In genomic region chr3:138949445-138950005, GRCh38 we compare ENCODE assay signal across 10 cellular contexts. TPM values are rescaled to one million over a fixed set of nuclear protein-coding genes. Genes with fewer than 3 reads are reported as not detected.
DNase-seq lines count a peak whose midpoint lies in the region; TF ChIP-seq lines count a peak whose summit lies in the region.
"Had no signal": no experiment of that assay in that cellular context is flagged by ENCODE, and none has a peak within 500 bp of the region (broad histone marks: within the 10 kb centered on the region; RNA-seq: fewer than 3 reads in every experiment).

No MANE protein-coding gene starts in this region.

- POLR2A ChIA-PET in activated CD4-positive, alpha-beta memory T cell treated with anti-CD3 and anti-CD28 coated beads, Interleukin-2, amount 10 ng/mL, durations not matched to agents 7 days and 5 days (lab: Charles Lee), result no interaction called here

- peak overlapping the region in 1 of 3 donors; percentile 13 for H3K27ac Mint-ChIP-seq in IgD-negative memory B cell
- no peak overlapping the region for H3K27ac Mint-ChIP-seq in neural crest cell (ENCODE audit: unreplicated experiment)
- no peak overlapping the region for H3K27ac Mint-ChIP-seq in activated CD4-positive, alpha-beta memory T cell treated with anti-CD3 and anti-CD28 coated beads, Interleukin-2, amount 10 ng/mL, durations not matched to agents 7 days and 5 days
- H3K27ac Mint-ChIP-seq: activated naive CD4-positive, alpha-beta T cell treated with anti-CD3 and anti-CD28 coated beads, Interleukin-2, amount 50 U/mL, for 72 hours had no signal

- peaks cover 14 to 24% of the 10 kb centered on the region in 2 donors for H3K4me1 ChIP-seq in esophagus (ENCODE audit: control insufficient read depth in 2 of 2, insufficient read depth in 2 of 2, low read length in 1 of 2)

- H3K4me3 ChIP-seq in AG09309 (ENCODE audit: control insufficient read depth, low read depth, low read length) (peak overlapping the region; percentile 32), esophagus (ENCODE audit: low read depth in 1 of 2, low read length in 2 of 2) (peak overlapping the region; percentile 25 to 32)

- no peak for DNase-seq in AG09309 (ENCODE audit: low read depth)
- no peak for DNase-seq in neural crest cell (ENCODE audit: low read depth, low spot score)
- no peak for DNase-seq in NCI-H1436 treated with DMSO at 0.1 percent for 48 hours (lab: John Stamatoyannopoulos, UW)
- no peak for DNase-seq in activated CD4-positive, alpha-beta memory T cell treated with anti-CD3 and anti-CD28 coated beads, Interleukin-2, amount 10 ng/mL, durations not matched to agents 7 days and 5 days
- DNase-seq in DMS114 treated with DMSO at 0.1 percent for 48 hours (lab: John Stamatoyannopoulos, UW; ENCODE audit: unreplicated experiment), result no peak
- no peak for DNase-seq in activated naive CD4-positive, alpha-beta T cell treated with anti-CD3 and anti-CD28 coated beads, Interleukin-2, amount 50 U/mL, for 16 hours
- DNase-seq: DMS79 had no signal

- H3K27me3 Mint-ChIP-seq in IgD-negative memory B cell (peaks cover 55% of the 10 kb centered on the region), neural crest cell (ENCODE audit: low read depth) (peaks cover 93% of the 10 kb centered on the region)
- H3K27me3 Mint-ChIP-seq in activated CD4-positive, alpha-beta memory T cell treated with anti-CD3 and anti-CD28 coated beads, Interleukin-2, amount 10 ng/mL, durations not matched to agents 7 days and 5 days, result peaks cover 69% of the 10 kb centered on the region

- no peaks in the 10 kb centered on the region for H3K9me3 ChIP-seq in esophagus (ENCODE audit: control insufficient read depth in 2 of 2, insufficient read depth in 1 of 2, low read depth in 1 of 2, low read length in 1 of 2)

- H3K9me3 Mint-ChIP-seq in IgD-negative memory B cell (peaks cover 0 to 2% (median 2%) of the 10 kb centered on the region in 3 donors), neural crest cell (no peaks in the 10 kb centered on the region)
- no peaks in the 10 kb centered on the region for H3K9me3 Mint-ChIP-seq in activated CD4-positive, alpha-beta memory T cell treated with anti-CD3 and anti-CD28 coated beads, Interleukin-2, amount 10 ng/mL, durations not matched to agents 7 days and 5 days
- H3K9me3 Mint-ChIP-seq: activated naive CD4-positive, alpha-beta T cell treated with anti-CD3 and anti-CD28 coated beads, Interleukin-2, amount 50 U/mL, for 72 hours had no signal

- no peak overlapping the region for H3K27ac ChIP-seq in esophagus (ENCODE audit: low read depth in 2 of 2, low read length in 1 of 2)

- 12 to 16% methylated on average over 23 to 27 of the region's 27 CpGs for WGBS in esophagus, 2 donors

- peaks cover 10 to 20% (median 12%) of the 10 kb centered on the region in 3 donors for H3K4me1 Mint-ChIP-seq in IgD-negative memory B cell
- H3K4me1 Mint-ChIP-seq in neural crest cell, result peaks cover 15% of the 10 kb centered on the region
- H3K4me1 Mint-ChIP-seq in activated CD4-positive, alpha-beta memory T cell treated with anti-CD3 and anti-CD28 coated beads, Interleukin-2, amount 10 ng/mL, durations not matched to agents 7 days and 5 days, result peaks cover 26% of the 10 kb centered on the region

- peaks cover 0 to 37% of the 10 kb centered on the region in 2 donors for H3K27me3 ChIP-seq in esophagus (ENCODE audit: control insufficient read depth in 1 of 2, insufficient read depth in 2 of 2, low read length in 2 of 2)

- H3K4me3 Mint-ChIP-seq in IgD-negative memory B cell (peak overlapping the region; percentile 35 to 77 (median 60)), neural crest cell (peak overlapping the region; percentile 60)
- no peak overlapping the region for H3K4me3 Mint-ChIP-seq in activated CD4-positive, alpha-beta memory T cell treated with anti-CD3 and anti-CD28 coated beads, Interleukin-2, amount 10 ng/mL, durations not matched to agents 7 days and 5 days

- TF ChIP-seq CTCF in AG09309 (IDR thresholded peaks at IDR 0.05; ENCODE audit: control insufficient read depth, insufficient read depth, low read depth, low read length, missing control alignments) (no peak), neural crest cell (conservative IDR thresholded peaks at IDR 0.05) (no peak)

- H3K36me3 Mint-ChIP-seq in IgD-negative memory B cell (peaks cover 1% of the 10 kb centered on the region), neural crest cell (ENCODE audit: low read depth) (no peaks in the 10 kb centered on the region)
- H3K36me3 Mint-ChIP-seq in activated CD4-positive, alpha-beta memory T cell treated with anti-CD3 and anti-CD28 coated beads, Interleukin-2, amount 10 ng/mL, durations not matched to agents 7 days and 5 days (ENCODE audit: low read depth), result peaks cover 9% of the 10 kb centered on the region

- CTCF ChIA-PET in activated CD4-positive, alpha-beta memory T cell treated with anti-CD3 and anti-CD28 coated beads, Interleukin-2, amount 10 ng/mL, durations not matched to agents 7 days and 5 days (lab: Charles Lee), result interaction anchor here (0.9 to 1.6 kb wide), 2 partner anchors 13 to 27 kb away, joined by 3 to 13 read pairs; no protein-coding TSS in a partner anchor

- H3K36me3 ChIP-seq in esophagus (ENCODE audit: control insufficient read depth in 2 of 2, insufficient read depth in 2 of 2, low read length in 1 of 2), result no peaks in the 10 kb centered on the region

RNA-seq across cellular contexts. Expression of gene FOXL2NB, which starts 2.5 kb away (rescaled TPM):
- not detected for polyA plus RNA-seq in IgD-negative memory B cell
- polyA plus RNA-seq in esophagus, result under 1 TPM; 0.04 to 0.06 TPM
- total RNA-seq in neural crest cell, result not detected in 2 replicates
- total RNA-seq in activated CD4-positive, alpha-beta memory T cell treated with anti-CD3 and anti-CD28 coated beads, Interleukin-2, amount 10 ng/mL, durations not matched to agents 7 days and 5 days, result not detected
- total RNA-seq: activated naive CD4-positive, alpha-beta T cell treated with anti-CD3 and anti-CD28 coated beads, Interleukin-2, amount 50 U/mL, for 72 hours had no signal

RNA-seq across cellular contexts. Expression of gene FOXL2, which starts 2.6 kb away (rescaled TPM):
- polyA plus RNA-seq in IgD-negative memory B cell, result not detected
- under 1 TPM in 1 of 2 donors, not detected in 1; 0.04 TPM for polyA plus RNA-seq in esophagus
- 0.09 TPM in 2 replicates for total RNA-seq in neural crest cell
- not detected for total RNA-seq in activated CD4-positive, alpha-beta memory T cell treated with anti-CD3 and anti-CD28 coated beads, Interleukin-2, amount 10 ng/mL, durations not matched to agents 7 days and 5 days
- total RNA-seq: activated naive CD4-positive, alpha-beta T cell treated with anti-CD3 and anti-CD28 coated beads, Interleukin-2, amount 50 U/mL, for 72 hours had no signal

RNA-seq across cellular contexts. Expression of gene PRR23A, which starts 56.5 kb away (rescaled TPM):
- polyA plus RNA-seq in IgD-negative memory B cell, result not detected
- not detected for polyA plus RNA-seq in esophagus
- total RNA-seq in neural crest cell, result not detected in 2 replicates
- total RNA-seq in activated CD4-positive, alpha-beta memory T cell treated with anti-CD3 and anti-CD28 coated beads, Interleukin-2, amount 10 ng/mL, durations not matched to agents 7 days and 5 days, result not detected
- total RNA-seq: activated naive CD4-positive, alpha-beta T cell treated with anti-CD3 and anti-CD28 coated beads, Interleukin-2, amount 50 U/mL, for 72 hours had no signal
